In the genomic region with DNA sequence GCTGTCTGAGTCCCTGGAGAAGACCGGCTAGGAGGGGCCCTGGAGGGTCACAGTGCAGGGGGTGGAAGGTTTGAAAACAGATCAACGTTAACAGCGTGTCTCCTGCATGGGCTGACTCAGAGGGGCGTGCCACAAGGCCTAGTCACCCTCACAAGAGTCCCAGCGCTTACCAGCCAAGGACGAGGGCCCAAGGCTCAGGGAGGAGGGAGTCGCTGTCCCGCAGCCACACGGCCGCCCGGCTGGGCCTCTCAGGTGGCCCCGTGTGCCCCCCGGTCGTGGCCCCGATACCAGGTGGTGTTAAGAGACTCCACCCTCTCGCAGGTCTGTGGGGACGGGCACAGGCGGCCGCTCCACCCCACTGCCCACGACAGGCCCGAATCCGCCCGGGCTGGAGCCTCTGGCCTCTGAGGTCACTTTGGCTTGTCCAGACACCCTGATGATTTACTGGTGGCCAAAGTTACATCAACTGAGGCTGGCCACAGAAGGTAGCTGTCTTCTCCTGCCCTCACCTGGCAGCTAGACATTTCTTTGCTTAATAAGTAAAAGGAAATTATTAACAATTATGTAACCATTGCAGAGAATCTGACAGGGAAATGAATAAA, we compare ENCODE assay signal across 17 cellular contexts. TPM values are rescaled to one million over a fixed set of nuclear protein-coding genes. Genes with fewer than 3 reads are reported as not detected.
DNase-seq lines count a peak whose midpoint lies in the region; ATAC-seq and TF ChIP-seq lines count a peak whose summit lies in the region.
"Had no signal": no experiment of that assay in that cellular context is flagged by ENCODE, and none has a peak within 500 bp of the region (broad histone marks: within the 10 kb centered on the region; RNA-seq: fewer than 3 reads in every experiment).

No MANE protein-coding gene starts in this region.

- no peak for ATAC-seq in HG02885 (IDR thresholded peaks at IDR 0.05; ENCODE audit: poor library complexity, unreplicated experiment)

- H3K4me3 Mint-ChIP-seq in mesothelial cell of epicardium = no peak overlapping the region
- H3K4me3 Mint-ChIP-seq: activated CD4-positive, alpha-beta T cell treated with anti-CD3 and anti-CD28 coated beads, Interleukin-2, amount 10 ng/mL, durations not matched to agents 24 days and 14 days; activated T-helper 1 cell treated with anti-CD3 and anti-CD28 coated beads, Interleukin-12 subunit alpha, Interleukin-12 subunit beta, Interleukin-2, Interleukin-4 antibody, amounts not matched to agents 30 ng/mL and 10 ng/mL and 1 ng/mL, durations not matched to agents 14 hours and 24 hours and 36 hours; naive B cell; stimulated activated naive CD8-positive, alpha-beta T cell treated with anti-CD3 and anti-CD28 coated beads, Interleukin-15, Interleukin-2, amounts not matched to agents 100 ng/mL and 50 ng/mL, for 24 hours had no signal

- intact Hi-C loops in adrenal gland (cut with DNase I) = no loop called here

- H3K27me3 Mint-ChIP-seq in mesothelial cell of epicardium (ENCODE audit: low read depth) = no peaks in the 10 kb centered on the region
- H3K27me3 Mint-ChIP-seq: activated CD4-positive, alpha-beta T cell treated with anti-CD3 and anti-CD28 coated beads, Interleukin-2, amount 10 ng/mL, durations not matched to agents 24 days and 14 days; stimulated activated naive CD8-positive, alpha-beta T cell treated with anti-CD3 and anti-CD28 coated beads, Interleukin-15, Interleukin-2, amounts not matched to agents 100 ng/mL and 50 ng/mL, for 24 hours had no signal

- TF ChIP-seq CTCF in adrenal gland (IDR thresholded peaks at IDR 0.05) = peak in 1 of 6 experiments; percentile 10
- no peak for TF ChIP-seq CTCF in mesothelial cell of epicardium (IDR thresholded peaks at IDR 0.05; ENCODE audit: unreplicated experiment)

- no peaks in the 10 kb centered on the region for H3K9me3 Mint-ChIP-seq in mesothelial cell of epicardium
- H3K9me3 Mint-ChIP-seq: activated CD4-positive, alpha-beta T cell treated with anti-CD3 and anti-CD28 coated beads, Interleukin-2, amount 10 ng/mL, durations not matched to agents 24 days and 14 days; activated T-helper 1 cell treated with anti-CD3 and anti-CD28 coated beads, Interleukin-12 subunit alpha, Interleukin-12 subunit beta, Interleukin-2, Interleukin-4 antibody, amounts not matched to agents 30 ng/mL and 10 ng/mL and 1 ng/mL, durations not matched to agents 14 hours and 24 hours and 36 hours; stimulated activated naive CD8-positive, alpha-beta T cell treated with anti-CD3 and anti-CD28 coated beads, Interleukin-15, Interleukin-2, amounts not matched to agents 100 ng/mL and 50 ng/mL, for 24 hours had no signal

- H3K27me3 ChIP-seq in adrenal gland = no peaks in the 10 kb centered on the region
- H3K27me3 ChIP-seq in subcutaneous abdominal adipose tissue (ENCODE audit: control insufficient read depth in 5 of 5, insufficient read depth in 4 of 5, low read length in 5 of 5) = no peaks in the 10 kb centered on the region
- H3K27me3 ChIP-seq: right atrium auricular region had no signal

- 41 to 63% (median 49%) methylated on average over 8 to 23 of the region's 23 CpGs for WGBS in adrenal gland, 4 donors

- DNase-seq in HCEC 1CT = peak; percentile 34
- DNase-seq in adrenal gland = peak; percentile 80 to 94 (median 92)
- DNase-seq in glomerular visceral epithelial cell (ENCODE audit: extremely low spot score) = peak; percentile 85
- DNase-seq in SK-N-DZ (ENCODE audit: low spot score) = no peak
- DNase-seq in mesothelial cell of epicardium (ENCODE audit: low spot score in 2 of 2, unreplicated experiment in 2 of 2) = no peak
- DNase-seq: activated CD4-positive, alpha-beta T cell treated with anti-CD3 and anti-CD28 coated beads, Interleukin-2, amount 10 ng/mL, durations not matched to agents 24 days and 14 days; anterior cingulate cortex; kidney glomerular epithelial cell; naive B cell; NCI-H1092 had no signal

- no peak overlapping the region for H3K4me3 ChIP-seq in adrenal gland
- H3K4me3 ChIP-seq in subcutaneous abdominal adipose tissue (ENCODE audit: low read depth in 1 of 5, low read length in 5 of 5) = no peak overlapping the region
- H3K4me3 ChIP-seq: PC-9, right atrium auricular region had no signal

- no peaks in the 10 kb centered on the region for H3K36me3 Mint-ChIP-seq in mesothelial cell of epicardium
- H3K36me3 Mint-ChIP-seq: naive B cell had no signal

- TF ChIP-seq POLR2A in adrenal gland (IDR thresholded peaks at IDR 0.05) = peak in 1 of 2 donors; percentile 68

- peaks cover 11% of the 10 kb centered on the region for H3K4me1 Mint-ChIP-seq in mesothelial cell of epicardium
- H3K4me1 Mint-ChIP-seq: activated CD4-positive, alpha-beta T cell treated with anti-CD3 and anti-CD28 coated beads, Interleukin-2, amount 10 ng/mL, durations not matched to agents 24 days and 14 days had no signal

- no peak overlapping the region for H3K9ac ChIP-seq in subcutaneous abdominal adipose tissue (ENCODE audit: low read length in 5 of 5)

- no peak overlapping the region for H3K27ac Mint-ChIP-seq in mesothelial cell of epicardium
- H3K27ac Mint-ChIP-seq: activated CD4-positive, alpha-beta T cell treated with anti-CD3 and anti-CD28 coated beads, Interleukin-2, amount 10 ng/mL, durations not matched to agents 24 days and 14 days; activated T-helper 1 cell treated with anti-CD3 and anti-CD28 coated beads, Interleukin-12 subunit alpha, Interleukin-12 subunit beta, Interleukin-2, Interleukin-4 antibody, amounts not matched to agents 30 ng/mL and 10 ng/mL and 1 ng/mL, durations not matched to agents 14 hours and 24 hours and 36 hours; naive B cell; stimulated activated naive CD8-positive, alpha-beta T cell treated with anti-CD3 and anti-CD28 coated beads, Interleukin-15, Interleukin-2, amounts not matched to agents 100 ng/mL and 50 ng/mL, for 24 hours had no signal

- H3K4me1 ChIP-seq in adrenal gland (replicated peaks in 1 of 2) (peaks cover 10 to 33% of the 10 kb centered on the region in 2 donors), subcutaneous abdominal adipose tissue (ENCODE audit: control insufficient read depth in 5 of 5, insufficient read depth in 5 of 5, low read length in 5 of 5) (peaks cover 0 to 19% (median 14%) of the 10 kb centered on the region in 5 donors)

- H3K36me3 ChIP-seq in adrenal gland (replicated peaks in 1 of 2) (no peaks in the 10 kb centered on the region), subcutaneous abdominal adipose tissue (ENCODE audit: control insufficient read depth in 5 of 5, insufficient read depth in 5 of 5, low read length in 5 of 5) (peaks cover 0 to 15% (median 0%) of the 10 kb centered on the region in 5 donors)
- H3K36me3 ChIP-seq: right atrium auricular region had no signal

- peak overlapping the region; percentile 67 to 94 (median 86) for H3K27ac ChIP-seq in adrenal gland
- H3K27ac ChIP-seq in subcutaneous abdominal adipose tissue (ENCODE audit: low read depth, low read length) = peak overlapping the region; percentile 24
- H3K27ac ChIP-seq: PC-9, right atrium auricular region had no signal

- H3K9me3 ChIP-seq in adrenal gland (replicated peaks in 1 of 3) (no peaks in the 10 kb centered on the region), subcutaneous abdominal adipose tissue (ENCODE audit: control insufficient read depth in 5 of 5, low read length in 5 of 5) (no peaks in the 10 kb centered on the region)
- H3K9me3 ChIP-seq: right atrium auricular region had no signal

RNA-seq across cellular contexts. Expression of gene FAM20C, which starts 34.0 kb away (rescaled TPM):
- total RNA-seq in adrenal gland = 10 to 100 TPM; 21.4 to 57.9 (median 38.8) TPM
- polyA plus RNA-seq in adrenal gland = 10 to 100 TPM in 2 of 3 donors, 1 to 10 TPM in 1; 7.5 to 31.0 (median 24.0) TPM
- 12.9 and 14.3 TPM in 2 replicates for polyA plus RNA-seq in SK-N-DZ (2014; cell fraction: cytosol; rRNA removed)
- polyA plus RNA-seq in SK-N-DZ (2014; cell fraction: nucleus; rRNA removed) = 17.7 and 19.5 TPM in 2 replicates
- total RNA-seq in mesothelial cell of epicardium = 16.7 to 18.3 TPM (median 17.8 TPM) in 3 replicates
- total RNA-seq: HT-29 had no signal

Comparison
In these comparisons a context has a peak if more than half of its experiments do, and no peak if none do; other contexts are left out.
1. DNase-seq: peak in HCEC 1CT (single experiment), adrenal gland (7 of 7) and glomerular visceral epithelial cell (single experiment); none in SK-N-DZ (single experiment) and mesothelial cell of epicardium (0 of 2).